Comparison of ENCODE assay signal across 10 cellular contexts in the genomic region with DNA sequence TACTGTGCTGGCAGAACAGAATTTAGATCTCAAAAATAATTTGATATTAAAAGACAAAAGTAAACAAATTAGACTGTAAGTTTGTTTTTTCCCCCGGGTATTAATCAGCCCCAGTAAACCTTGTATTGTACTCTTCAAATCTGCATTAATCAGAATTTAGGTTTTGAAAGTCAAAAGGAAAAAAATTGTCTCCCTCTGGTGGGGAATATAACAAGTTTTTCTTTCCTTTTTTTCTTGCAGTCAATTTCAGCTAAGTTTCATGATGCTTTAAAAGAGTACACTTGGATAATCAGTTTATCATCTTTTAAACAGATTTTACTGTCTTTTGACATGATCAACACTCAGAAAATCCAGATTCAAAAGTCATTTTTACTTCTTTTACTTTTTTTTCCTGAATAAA.
A peak's percentile ranks its signal among the peaks of the same experiment; 100 is the strongest.
DNase-seq lines count a peak whose midpoint lies in the region; ATAC-seq and TF ChIP-seq lines count a peak whose summit lies in the region.
"Had no signal": no experiment of that assay in that cellular context is flagged by ENCODE, and none has a peak within 500 bp of the region (broad histone marks: within the 10 kb centered on the region; RNA-seq: fewer than 3 reads in every experiment).

No MANE protein-coding gene starts in this region.

- H3K9me3 Mint-ChIP-seq in activated naive CD4-positive, alpha-beta T cell treated with anti-CD3 and anti-CD28 coated beads, Interleukin-2, amount 10 ng/mL, durations not matched to agents 7 days and 5 days = no peaks in the 10 kb centered on the region

- in situ Hi-C loops in astrocyte of the spinal cord (cut with HindIII; ENCODE audit: low sequenced_read_pairs) = no loop called here

- no peaks in the 10 kb centered on the region for H3K27me3 ChIP-seq in right lobe of liver
- H3K27me3 ChIP-seq in body of pancreas = no peaks in the 10 kb centered on the region

- intact Hi-C loops in right lobe of liver (cut with DNase I) = no loop called here
- intact Hi-C loops in body of pancreas (cut with DNase I) = no loop called here

- DNase-seq in AG09319 (ENCODE audit: extremely low read depth, low read depth) = no peak
- peak; percentile 55 for DNase-seq in HT-29 (ENCODE audit: low spot score)
- DNase-seq in astrocyte of the spinal cord (ENCODE audit: low read depth, low spot score) = peak; percentile 26
- no peak for DNase-seq in right lobe of liver
- no peak for DNase-seq in body of pancreas
- no peak for DNase-seq in activated naive CD4-positive, alpha-beta T cell treated with anti-CD3 and anti-CD28 coated beads, Interleukin-2, amount 10 ng/mL, durations not matched to agents 7 days and 5 days
- no peak for DNase-seq in SHP77 (lab: John Stamatoyannopoulos, UW)
- DNase-seq: NCI-H345 had no signal

- no peaks in the 10 kb centered on the region for H3K36me3 ChIP-seq in right lobe of liver
- H3K36me3 ChIP-seq in body of pancreas (replicated peaks in 1 of 2; ENCODE audit: insufficient read depth in 1 of 2, low read depth in 2 of 2) = no peaks in the 10 kb centered on the region

- ATAC-seq in right lobe of liver (peak; percentile 54 to 77 (median 60)), body of pancreas (no peak), GM21576 (IDR thresholded peaks at IDR 0.05; ENCODE audit: unreplicated experiment) (no peak)

- no peaks in the 10 kb centered on the region for H3K4me1 Mint-ChIP-seq in activated naive CD4-positive, alpha-beta T cell treated with anti-CD3 and anti-CD28 coated beads, Interleukin-2, amount 10 ng/mL, durations not matched to agents 7 days and 5 days

- no peaks in the 10 kb centered on the region for H3K27me3 Mint-ChIP-seq in activated naive CD4-positive, alpha-beta T cell treated with anti-CD3 and anti-CD28 coated beads, Interleukin-2, amount 10 ng/mL, durations not matched to agents 7 days and 5 days

- peak; percentile 14 for TF ChIP-seq CTCF in AG09319 (IDR thresholded peaks at IDR 0.05; ENCODE audit: low read depth, low read length)
- TF ChIP-seq CTCF in astrocyte of the spinal cord (IDR thresholded peaks at IDR 0.05; ENCODE audit: low read depth, low read length) = peak; percentile 8
- TF ChIP-seq CTCF in right lobe of liver (IDR thresholded peaks at IDR 0.05) = peak; percentile 30 to 54 (median 44)
- peak in 3 of 7 experiments; percentile 11 to 12 (median 12) for TF ChIP-seq CTCF in body of pancreas (IDR thresholded peaks at IDR 0.05)

- H3K4me3 ChIP-seq in astrocyte of the spinal cord (ENCODE audit: low read depth, low read length) (no peak overlapping the region), right lobe of liver (no peak overlapping the region), body of pancreas (no peak overlapping the region)

- 10% methylated on average over 1 of the region's 1 CpG for WGBS in right lobe of liver (ENCODE audit: insufficient coverage, low coverage, low lambda C conversion rate, missing lambda C conversion rate)
- 4 to 16% methylated on average over 1 of the region's 1 CpG for WGBS in body of pancreas, 2 donors

- H3K36me3 Mint-ChIP-seq in activated naive CD4-positive, alpha-beta T cell treated with anti-CD3 and anti-CD28 coated beads, Interleukin-2, amount 10 ng/mL, durations not matched to agents 7 days and 5 days = no peaks in the 10 kb centered on the region
- H3K36me3 Mint-ChIP-seq: activated naive CD8-positive, alpha-beta T cell had no signal

- TF ChIP-seq POLR2A in right lobe of liver (IDR thresholded peaks at IDR 0.05) (no peak), body of pancreas (IDR thresholded peaks at IDR 0.05) (no peak)

- CTCF ChIA-PET in activated naive CD4-positive, alpha-beta T cell treated with anti-CD3 and anti-CD28 coated beads, Interleukin-2, amount 10 ng/mL, durations not matched to agents 7 days and 5 days (lab: Charles Lee) = interaction anchor here (1.3 kb wide), 1 partner anchor 369 kb away, joined by 5 read pairs; no protein-coding TSS in a partner anchor

- no peak overlapping the region for H3K27ac Mint-ChIP-seq in activated naive CD4-positive, alpha-beta T cell treated with anti-CD3 and anti-CD28 coated beads, Interleukin-2, amount 10 ng/mL, durations not matched to agents 7 days and 5 days
- H3K27ac Mint-ChIP-seq: activated naive CD8-positive, alpha-beta T cell had no signal

- no peaks in the 10 kb centered on the region for H3K9me3 ChIP-seq in right lobe of liver
- H3K9me3 ChIP-seq in body of pancreas = no peaks in the 10 kb centered on the region

- H3K4me1 ChIP-seq in right lobe of liver = no peaks in the 10 kb centered on the region
- no peaks in the 10 kb centered on the region for H3K4me1 ChIP-seq in body of pancreas

- H3K4me3 Mint-ChIP-seq in activated naive CD4-positive, alpha-beta T cell treated with anti-CD3 and anti-CD28 coated beads, Interleukin-2, amount 10 ng/mL, durations not matched to agents 7 days and 5 days = no peak overlapping the region
- H3K4me3 Mint-ChIP-seq: activated naive CD8-positive, alpha-beta T cell had no signal

- H3K27ac ChIP-seq in right lobe of liver (no peak overlapping the region), body of pancreas (no peak overlapping the region)

Comparison
In these comparisons a context has a peak if more than half of its experiments do, and no peak if none do; other contexts are left out.
1. DNase-seq: peak in HT-29 (single experiment) and astrocyte of the spinal cord (single experiment); none in AG09319 (single experiment), right lobe of liver (0 of 3), body of pancreas (0 of 4), activated naive CD4-positive, alpha-beta T cell treated with anti-CD3 and anti-CD28 coated beads, Interleukin-2, amount 10 ng/mL, durations not matched to agents 7 days and 5 days (single experiment) and SHP77 (0 of 2).
2. ATAC-seq: peak in right lobe of liver (4 of 4); none in body of pancreas (single experiment) and GM21576 (single experiment).